ENCODE assay signal across 35 cellular contexts in genomic region chr17:80055597-80055996, GRCh38.
"Had no signal": no experiment of that assay in that cellular context is flagged by ENCODE, and none has a peak within 500 bp of the region (broad histone marks: within the 10 kb centered on the region; RNA-seq: fewer than 3 reads in every experiment).

No MANE protein-coding gene starts in this region.

- H3K27ac ChIP-seq: brain microvascular endothelial cell, KMS-11, RWPE1, WERI-Rb-1 had no signal

- DNase-seq: activated CD4-positive, alpha-beta T cell treated with anti-CD3 and anti-CD28 coated beads, Interleukin-2, amount 10 ng/mL, durations not matched to agents 24 days and 14 days; activated CD4-positive, alpha-beta T cell treated with anti-CD3 and anti-CD28 coated beads, Interleukin-2, amount 50 U/mL, for 4 hours; activated CD8-positive, alpha-beta T cell treated with anti-CD3 and anti-CD28 coated beads for 36 hours; activated effector memory CD4-positive, alpha-beta T cell treated with anti-CD3 and anti-CD28 coated beads, Interleukin-2, amount 50 U/mL, for 16 hours; activated naive CD4-positive, alpha-beta T cell; activated naive CD4-positive, alpha-beta T cell treated with anti-CD3 and anti-CD28 coated beads, Interleukin-2, amount 50 U/mL, for 16 hours; activated naive CD8-positive, alpha-beta T cell treated with anti-CD3 and anti-CD28 coated beads for 36 hours; activated T-cell treated with anti-CD3 and anti-CD28 coated beads, Interleukin-2, amount 50 U/mL, for 1 hour; activated T-cell treated with anti-CD3 and anti-CD28 coated beads, Interleukin-2, amount 50 U/mL, for 72 hours; amniotic stem cell; aorta; brain microvascular endothelial cell; central memory CD4-positive, alpha-beta T cell; MM.1S; NCI-H1048; NCI-H146; NCI-H187; NCI-H2029 treated with DMSO at 0.1 percent for 48 hours; NCI-H2107; NCI-H2171; NCI-H510A; NCI-H526; NCI-H748 treated with DMSO at 0.1 percent for 48 hours; NK-92 treated with Interleukin-12 subunit alpha and Interleukin-12 subunit beta, amount 100 ng/mL, for 24 hours; PC-3; SIG-M5; T-cell; T-helper 2 cell; T-helper 9 cell; WERI-Rb-1 had no signal

- H3K36me3 ChIP-seq: brain microvascular endothelial cell had no signal

- H3K27me3 Mint-ChIP-seq: activated CD8-positive, alpha-beta T cell treated with anti-CD3 and anti-CD28 coated beads for 36 hours; activated naive CD8-positive, alpha-beta T cell treated with anti-CD3 and anti-CD28 coated beads for 36 hours; activated T-helper 17 cell treated with anti-CD3 and anti-CD28 coated beads, Interleukin-2, amount 50 U/mL, for 72 hours; T-cell had no signal

- H3K4me3 Mint-ChIP-seq: activated CD4-positive, alpha-beta T cell treated with anti-CD3 and anti-CD28 coated beads, Interleukin-2, amount 10 ng/mL, durations not matched to agents 24 days and 14 days; activated CD8-positive, alpha-beta T cell treated with anti-CD3 and anti-CD28 coated beads for 36 hours; activated naive CD8-positive, alpha-beta T cell treated with anti-CD3 and anti-CD28 coated beads for 36 hours; activated T-cell treated with anti-CD3 and anti-CD28 coated beads, Interleukin-2, amount 50 U/mL, for 72 hours; activated T-helper 17 cell treated with anti-CD3 and anti-CD28 coated beads, Interleukin-2, amount 50 U/mL, for 72 hours; T-cell had no signal

- H3K27me3 ChIP-seq: brain microvascular endothelial cell had no signal

- H3K27ac Mint-ChIP-seq: activated CD4-positive, alpha-beta T cell treated with anti-CD3 and anti-CD28 coated beads, Interleukin-2, amount 10 ng/mL, durations not matched to agents 24 days and 14 days; activated CD8-positive, alpha-beta T cell treated with anti-CD3 and anti-CD28 coated beads for 36 hours; activated naive CD8-positive, alpha-beta T cell treated with anti-CD3 and anti-CD28 coated beads for 36 hours; activated T-cell treated with anti-CD3 and anti-CD28 coated beads, Interleukin-2, amount 50 U/mL, for 72 hours; activated T-helper 17 cell treated with anti-CD3 and anti-CD28 coated beads, Interleukin-2, amount 50 U/mL, for 72 hours; T-cell had no signal

- H3K4me1 Mint-ChIP-seq: activated CD4-positive, alpha-beta T cell treated with anti-CD3 and anti-CD28 coated beads, Interleukin-2, amount 10 ng/mL, durations not matched to agents 24 days and 14 days; activated naive CD8-positive, alpha-beta T cell treated with anti-CD3 and anti-CD28 coated beads for 36 hours; activated T-helper 17 cell treated with anti-CD3 and anti-CD28 coated beads, Interleukin-2, amount 50 U/mL, for 72 hours; T-cell had no signal

- H3K36me3 Mint-ChIP-seq: activated naive CD8-positive, alpha-beta T cell treated with anti-CD3 and anti-CD28 coated beads for 36 hours; T-cell had no signal

- H3K9me3 Mint-ChIP-seq: activated CD4-positive, alpha-beta T cell treated with anti-CD3 and anti-CD28 coated beads, Interleukin-2, amount 10 ng/mL, durations not matched to agents 24 days and 14 days; activated CD8-positive, alpha-beta T cell treated with anti-CD3 and anti-CD28 coated beads for 36 hours; activated naive CD8-positive, alpha-beta T cell treated with anti-CD3 and anti-CD28 coated beads for 36 hours; activated T-cell treated with anti-CD3 and anti-CD28 coated beads, Interleukin-2, amount 50 U/mL, for 72 hours; activated T-helper 17 cell treated with anti-CD3 and anti-CD28 coated beads, Interleukin-2, amount 50 U/mL, for 72 hours; T-cell had no signal

- ATAC-seq: activated CD8-positive, alpha-beta T cell treated with anti-CD3 and anti-CD28 coated beads for 36 hours; activated T-cell treated with anti-CD3 and anti-CD28 coated beads, Interleukin-2, amount 50 U/mL, for 72 hours; activated T-helper 17 cell treated with anti-CD3 and anti-CD28 coated beads, Interleukin-2, amount 50 U/mL, for 72 hours; PC-3; Right ventricle myocardium inferior; SK-N-SH treated with all-trans-retinoic acid at 6 μM for 48 hours; T-cell had no signal
